In the genomic region with DNA sequence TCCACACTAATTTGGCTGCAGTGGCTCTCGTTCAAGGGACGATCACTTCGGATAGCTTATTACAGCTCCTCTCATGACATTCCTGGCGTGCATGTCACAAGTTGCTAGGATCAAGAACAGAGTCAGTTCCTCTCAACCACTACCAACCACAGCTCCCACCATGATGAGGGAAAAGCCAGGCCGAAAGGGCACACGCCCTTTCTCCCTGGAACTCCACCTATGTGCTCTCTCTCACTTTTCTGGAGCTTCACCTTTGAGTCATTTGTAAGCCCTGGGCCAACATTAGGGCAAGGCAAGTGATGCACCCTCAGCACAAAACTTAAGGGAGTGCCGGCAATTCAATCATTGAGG, we compare ENCODE assay signal across 15 cellular contexts. TPM values are rescaled to one million over a fixed set of nuclear protein-coding genes. Genes with fewer than 3 reads are reported as not detected.
A peak's percentile ranks its signal among the peaks of the same experiment; 100 is the strongest.
DNase-seq lines count a peak whose midpoint lies in the region; ATAC-seq, FAIRE-seq and TF ChIP-seq lines count a peak whose summit lies in the region.
"Had no signal": no experiment of that assay in that cellular context is flagged by ENCODE, and none has a peak within 500 bp of the region (broad histone marks: within the 10 kb centered on the region; RNA-seq: fewer than 3 reads in every experiment).

No MANE protein-coding gene starts in this region.

- peaks cover 8% of the 10 kb centered on the region for H3K36me3 ChIP-seq in suprapubic skin
- H3K36me3 ChIP-seq: cardiac muscle cell, SJCRH30 had no signal

- DNase-seq in activated naive CD8-positive, alpha-beta T cell treated with anti-CD3 and anti-CD28 coated beads for 36 hours: no peak
- DNase-seq in RPMI7951 (ENCODE audit: low read depth): peak; percentile 37
- no peak for DNase-seq in memory B cell (ENCODE audit: low spot score in 2 of 2)
- no peak for DNase-seq in suprapubic skin (ENCODE audit: low spot score in 2 of 2)
- DNase-seq in LoVo (ENCODE audit: low spot score): no peak
- DNase-seq in GM12891 (ENCODE audit: insufficient read length, low spot score): no peak
- DNase-seq in NCI-H524 treated with DMSO at 0.1 percent for 48 hours (lab: John Stamatoyannopoulos, UW): no peak
- DNase-seq: hippocampal formation, IMR-90, SJCRH30 had no signal

- no peaks in the 10 kb centered on the region for H3K9me3 Mint-ChIP-seq in activated naive CD8-positive, alpha-beta T cell (ENCODE audit: low read depth)
- no peaks in the 10 kb centered on the region for H3K9me3 Mint-ChIP-seq in activated naive CD8-positive, alpha-beta T cell treated with anti-CD3 and anti-CD28 coated beads for 36 hours
- H3K9me3 Mint-ChIP-seq in memory B cell: no peaks in the 10 kb centered on the region

- no peak for FAIRE-seq in GM12891 (lab: Jason Lieb, UNC)

- H3K4me1 ChIP-seq in suprapubic skin: peaks cover 32% of the 10 kb centered on the region
- H3K4me1 ChIP-seq: parathyroid adenoma, SJCRH30 had no signal

- no peak for TF ChIP-seq CTCF in suprapubic skin (IDR thresholded peaks at IDR 0.05)

- peaks cover 8% of the 10 kb centered on the region for H3K4me1 Mint-ChIP-seq in activated naive CD8-positive, alpha-beta T cell (ENCODE audit: low read depth)
- peaks cover 9% of the 10 kb centered on the region for H3K4me1 Mint-ChIP-seq in activated naive CD8-positive, alpha-beta T cell treated with anti-CD3 and anti-CD28 coated beads for 36 hours
- H3K4me1 Mint-ChIP-seq in memory B cell: peaks cover 17% of the 10 kb centered on the region

- TF ChIP-seq EP300 in suprapubic skin (IDR thresholded peaks at IDR 0.05): no peak

- no peak for ATAC-seq in memory B cell (ENCODE audit: low read depth)

- H3K4me3 Mint-ChIP-seq in activated naive CD8-positive, alpha-beta T cell: peak overlapping the region; percentile 87
- H3K4me3 Mint-ChIP-seq in activated naive CD8-positive, alpha-beta T cell treated with anti-CD3 and anti-CD28 coated beads for 36 hours: no peak overlapping the region
- peak overlapping the region; percentile 44 for H3K4me3 Mint-ChIP-seq in memory B cell

- H3K9me3 ChIP-seq in suprapubic skin: no peaks in the 10 kb centered on the region
- H3K9me3 ChIP-seq: SJCRH30 had no signal

- TF ChIP-seq POLR2A in suprapubic skin (IDR thresholded peaks at IDR 0.05) (no peak), GM12891 (IDR thresholded peaks at IDR 0.05; ENCODE audit: low read depth, low read length) (no peak)

- 41% methylated on average over 7 of the region's 7 CpGs for WGBS in suprapubic skin

- H3K36me3 Mint-ChIP-seq in activated naive CD8-positive, alpha-beta T cell: no peaks in the 10 kb centered on the region
- H3K36me3 Mint-ChIP-seq in activated naive CD8-positive, alpha-beta T cell treated with anti-CD3 and anti-CD28 coated beads for 36 hours: no peaks in the 10 kb centered on the region
- H3K36me3 Mint-ChIP-seq in memory B cell: peaks cover 2% of the 10 kb centered on the region

- no peak overlapping the region for H3K4me3 ChIP-seq in suprapubic skin
- H3K4me3 ChIP-seq: cardiac muscle cell, SJCRH30 had no signal

- peak overlapping the region; percentile 93 for H3K27ac ChIP-seq in suprapubic skin
- H3K27ac ChIP-seq: cardiac muscle cell, parathyroid adenoma, SJCRH30, VCaP had no signal

- no peaks in the 10 kb centered on the region for H3K27me3 ChIP-seq in suprapubic skin

- no peaks in the 10 kb centered on the region for H3K27me3 Mint-ChIP-seq in activated naive CD8-positive, alpha-beta T cell
- no peaks in the 10 kb centered on the region for H3K27me3 Mint-ChIP-seq in activated naive CD8-positive, alpha-beta T cell treated with anti-CD3 and anti-CD28 coated beads for 36 hours
- H3K27me3 Mint-ChIP-seq in memory B cell: no peaks in the 10 kb centered on the region

- H3K27ac Mint-ChIP-seq in activated naive CD8-positive, alpha-beta T cell: peak overlapping the region; percentile 61
- no peak overlapping the region for H3K27ac Mint-ChIP-seq in activated naive CD8-positive, alpha-beta T cell treated with anti-CD3 and anti-CD28 coated beads for 36 hours
- peak overlapping the region; percentile 92 for H3K27ac Mint-ChIP-seq in memory B cell

TF ChIP-seq in GM12891, 5 proteins besides CTCF, POLR2A, EP300 and RAD21:
- TF ChIP-seq POLR2AphosphoS5 (IDR thresholded peaks at IDR 0.05; ENCODE audit: low read depth, low read length) (no peak), POU2F2 (IDR thresholded peaks at IDR 0.05; ENCODE audit: low read depth, low read length) (no peak), PAX5 (IDR thresholded peaks at IDR 0.05; ENCODE audit: insufficient read depth, low read length, severe bottlenecking) (no peak), TAF1 (IDR thresholded peaks at IDR 0.05; ENCODE audit: low read depth, low read length) (no peak), SPI1 (IDR thresholded peaks at IDR 0.05; ENCODE audit: low read depth, low read length) (no peak)

RNA-seq across cellular contexts. Expression of a gene that starts 1.6 kb away (rescaled TPM):
- 1 to 10 TPM; 1.9 to 2.7 TPM for total RNA-seq in activated naive CD8-positive, alpha-beta T cell treated with anti-CD3 and anti-CD28 coated beads for 36 hours
- 3.3 and 5.6 TPM in 2 replicates for total RNA-seq in RPMI7951 (2014; rRNA removed; shearing (Covaris generic))
- total RNA-seq in suprapubic skin: 10 to 100 TPM in 1 of 4 donors, 1 to 10 TPM in 3; 8.7 to 10.3 (median 9.9) TPM
- 1.6 TPM for polyA plus RNA-seq in GM12891 (2012; ENCODE audit: low read depth, missing spikeins)

RNA-seq across cellular contexts. Expression of a gene that starts 2.2 kb away (rescaled TPM):
- total RNA-seq in activated naive CD8-positive, alpha-beta T cell treated with anti-CD3 and anti-CD28 coated beads for 36 hours: under 1 TPM; 0.10 to 0.36 TPM
- not detected in 2 replicates for total RNA-seq in RPMI7951 (2014; rRNA removed; shearing (Covaris generic))
- total RNA-seq in suprapubic skin: 1 to 10 TPM; 1.4 to 3.7 (median 1.8) TPM
- polyA plus RNA-seq in GM12891 (2012; ENCODE audit: low read depth, missing spikeins): 0.91 TPM
- total RNA-seq: endothelial cell of umbilical vein, SJCRH30 had no signal
